In the genomic region with DNA sequence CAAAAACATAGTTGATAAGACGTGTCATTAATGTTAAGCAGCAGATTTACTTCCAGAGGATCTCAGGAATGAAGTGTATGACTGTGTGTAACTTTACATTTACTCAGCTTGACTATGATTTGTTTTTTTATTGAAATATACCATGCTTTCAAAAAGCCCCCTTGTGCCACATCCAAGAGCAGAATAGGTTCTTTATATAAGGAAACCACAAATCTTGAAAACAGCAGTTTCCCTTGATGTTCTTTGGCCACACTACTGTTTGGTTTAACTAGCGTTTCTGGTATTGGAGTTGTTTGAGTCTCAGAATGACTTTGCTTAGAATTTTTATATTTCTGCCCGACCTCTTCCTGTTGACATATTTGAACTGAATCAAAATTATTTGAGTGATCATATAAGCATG, we compare ENCODE assay signal across 1 cellular context.
TF ChIP-seq lines count a peak whose summit lies in the region.

No MANE protein-coding gene starts in this region.

TF ChIP-seq in GM12878, 131 proteins besides CTCF, POLR2A, EP300 and RAD21 (continued from another document and continues in another):
- TF ChIP-seq, protein P1, sequence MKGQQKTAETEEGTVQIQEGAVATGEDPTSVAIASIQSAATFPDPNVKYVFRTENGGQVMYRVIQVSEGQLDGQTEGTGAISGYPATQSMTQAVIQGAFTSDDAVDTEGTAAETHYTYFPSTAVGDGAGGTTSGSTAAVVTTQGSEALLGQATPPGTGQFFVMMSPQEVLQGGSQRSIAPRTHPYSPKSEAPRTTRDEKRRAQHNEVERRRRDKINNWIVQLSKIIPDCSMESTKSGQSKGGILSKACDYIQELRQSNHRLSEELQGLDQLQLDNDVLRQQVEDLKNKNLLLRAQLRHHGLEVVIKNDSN (IDR thresholded peaks at IDR 0.05; ENCODE audit: borderline replicate concordance, extremely low read length, insufficient read depth, low read depth, low read length), result no peak
- no peak for TF ChIP-seq SUZ12 (IDR thresholded peaks at IDR 0.05; ENCODE audit: unreplicated experiment)
- TF ChIP-seq GABPA (IDR thresholded peaks at IDR 0.05; ENCODE audit: low read depth), result no peak
- TF ChIP-seq FOXM1 (IDR thresholded peaks at IDR 0.05; ENCODE audit: low read depth, low read length), result peak; percentile 67; the same call in 1 of the 2 replicates
- no peak for TF ChIP-seq BACH1 (IDR thresholded peaks at IDR 0.05; ENCODE audit: borderline replicate concordance)
- TF ChIP-seq MEF2B (IDR thresholded peaks at IDR 0.05; ENCODE audit: partially characterized antibody, poor library complexity, severe bottlenecking), result peak; percentile 41
- TF ChIP-seq JUND (IDR thresholded peaks at IDR 0.05; ENCODE audit: low read depth, low read length), result no peak
- no peak for TF ChIP-seq TCF12 (IDR thresholded peaks at IDR 0.05; ENCODE audit: low read depth, low read length)
- TF ChIP-seq STAT3 (IDR thresholded peaks at IDR 0.05; ENCODE audit: low read depth, low read length), result no peak
- no peak for TF ChIP-seq CHD4 (IDR thresholded peaks at IDR 0.05)
- no peak for TF ChIP-seq RCOR1 (conservative IDR thresholded peaks at IDR 0.05; ENCODE audit: low read depth, low read length)
- peak; percentile 75 for TF ChIP-seq CBFB (IDR thresholded peaks at IDR 0.05; ENCODE audit: low read depth)
- no peak for TF ChIP-seq GATAD2B (conservative IDR thresholded peaks at IDR 0.05; ENCODE audit: low read depth)
- no peak for TF ChIP-seq NRF1 (conservative IDR thresholded peaks at IDR 0.05; ENCODE audit: low read depth, low read length)
- TF ChIP-seq NR2C1 (IDR thresholded peaks at IDR 0.05), result no peak
- peak; percentile 30; the same call in 1 of the 2 replicates for TF ChIP-seq BMI1 (IDR thresholded peaks at IDR 0.05; ENCODE audit: borderline replicate concordance)
- no peak for TF ChIP-seq PRDM15 (CRISPR knock-in tag; IDR thresholded peaks at IDR 0.05)
- 0 out of 2 replicates have a peak, but pooled peaks have one; percentile 18 for TF ChIP-seq ATF7 (IDR thresholded peaks at IDR 0.05; ENCODE audit: low read depth)
- TF ChIP-seq YBX1 (IDR thresholded peaks at IDR 0.05), result no peak
- no peak for TF ChIP-seq STAT1 (conservative IDR thresholded peaks at IDR 0.05)
- TF ChIP-seq CREB1 (IDR thresholded peaks at IDR 0.05; ENCODE audit: low read depth), result no peak
- TF ChIP-seq ZSCAN29 (IDR thresholded peaks at IDR 0.05), result no peak
- TF ChIP-seq, protein P2, sequence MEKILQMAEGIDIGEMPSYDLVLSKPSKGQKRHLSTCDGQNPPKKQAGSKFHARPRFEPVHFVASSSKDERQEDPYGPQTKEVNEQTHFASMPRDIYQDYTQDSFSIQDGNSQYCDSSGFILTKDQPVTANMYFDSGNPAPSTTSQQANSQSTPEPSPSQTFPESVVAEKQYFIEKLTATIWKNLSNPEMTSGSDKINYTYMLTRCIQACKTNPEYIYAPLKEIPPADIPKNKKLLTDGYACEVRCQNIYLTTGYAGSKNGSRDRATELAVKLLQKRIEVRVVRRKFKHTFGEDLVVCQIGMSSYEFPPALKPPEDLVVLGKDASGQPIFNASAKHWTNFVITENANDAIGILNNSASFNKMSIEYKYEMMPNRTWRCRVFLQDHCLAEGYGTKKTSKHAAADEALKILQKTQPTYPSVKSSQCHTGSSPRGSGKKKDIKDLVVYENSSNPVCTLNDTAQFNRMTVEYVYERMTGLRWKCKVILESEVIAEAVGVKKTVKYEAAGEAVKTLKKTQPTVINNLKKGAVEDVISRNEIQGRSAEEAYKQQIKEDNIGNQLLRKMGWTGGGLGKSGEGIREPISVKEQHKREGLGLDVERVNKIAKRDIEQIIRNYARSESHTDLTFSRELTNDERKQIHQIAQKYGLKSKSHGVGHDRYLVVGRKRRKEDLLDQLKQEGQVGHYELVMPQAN (conservative IDR thresholded peaks at IDR 0.05), result no peak
- TF ChIP-seq POLR2AphosphoS5 (IDR thresholded peaks at IDR 0.05; ENCODE audit: low read length), result no peak
- peak; percentile 77 for TF ChIP-seq JUNB (IDR thresholded peaks at IDR 0.05)
- TF ChIP-seq SREBF1 (IDR thresholded peaks at IDR 0.05; ENCODE audit: low read length), result no peak
- TF ChIP-seq ZNF274 (IDR thresholded peaks at IDR 0.05; ENCODE audit: insufficient read depth, insufficient read length), result no peak
- no peak for TF ChIP-seq ZZZ3 (IDR thresholded peaks at IDR 0.05; ENCODE audit: control insufficient read depth, insufficient read length, low read depth)
- no peak for TF ChIP-seq ZNF622 (IDR thresholded peaks at IDR 0.05)
- TF ChIP-seq BCLAF1 (IDR thresholded peaks at IDR 0.05), result no peak
- TF ChIP-seq EZH2 (IDR thresholded peaks at IDR 0.05; ENCODE audit: borderline replicate concordance, control insufficient read depth, low read depth, low read length), result no peak
- no peak for TF ChIP-seq RAD51 (IDR thresholded peaks at IDR 0.05)
- TF ChIP-seq, protein P3, sequence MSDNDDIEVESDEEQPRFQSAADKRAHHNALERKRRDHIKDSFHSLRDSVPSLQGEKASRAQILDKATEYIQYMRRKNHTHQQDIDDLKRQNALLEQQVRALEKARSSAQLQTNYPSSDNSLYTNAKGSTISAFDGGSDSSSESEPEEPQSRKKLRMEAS (IDR thresholded peaks at IDR 0.05; ENCODE audit: low read depth, low read length), result no peak
- TF ChIP-seq, protein P4, sequence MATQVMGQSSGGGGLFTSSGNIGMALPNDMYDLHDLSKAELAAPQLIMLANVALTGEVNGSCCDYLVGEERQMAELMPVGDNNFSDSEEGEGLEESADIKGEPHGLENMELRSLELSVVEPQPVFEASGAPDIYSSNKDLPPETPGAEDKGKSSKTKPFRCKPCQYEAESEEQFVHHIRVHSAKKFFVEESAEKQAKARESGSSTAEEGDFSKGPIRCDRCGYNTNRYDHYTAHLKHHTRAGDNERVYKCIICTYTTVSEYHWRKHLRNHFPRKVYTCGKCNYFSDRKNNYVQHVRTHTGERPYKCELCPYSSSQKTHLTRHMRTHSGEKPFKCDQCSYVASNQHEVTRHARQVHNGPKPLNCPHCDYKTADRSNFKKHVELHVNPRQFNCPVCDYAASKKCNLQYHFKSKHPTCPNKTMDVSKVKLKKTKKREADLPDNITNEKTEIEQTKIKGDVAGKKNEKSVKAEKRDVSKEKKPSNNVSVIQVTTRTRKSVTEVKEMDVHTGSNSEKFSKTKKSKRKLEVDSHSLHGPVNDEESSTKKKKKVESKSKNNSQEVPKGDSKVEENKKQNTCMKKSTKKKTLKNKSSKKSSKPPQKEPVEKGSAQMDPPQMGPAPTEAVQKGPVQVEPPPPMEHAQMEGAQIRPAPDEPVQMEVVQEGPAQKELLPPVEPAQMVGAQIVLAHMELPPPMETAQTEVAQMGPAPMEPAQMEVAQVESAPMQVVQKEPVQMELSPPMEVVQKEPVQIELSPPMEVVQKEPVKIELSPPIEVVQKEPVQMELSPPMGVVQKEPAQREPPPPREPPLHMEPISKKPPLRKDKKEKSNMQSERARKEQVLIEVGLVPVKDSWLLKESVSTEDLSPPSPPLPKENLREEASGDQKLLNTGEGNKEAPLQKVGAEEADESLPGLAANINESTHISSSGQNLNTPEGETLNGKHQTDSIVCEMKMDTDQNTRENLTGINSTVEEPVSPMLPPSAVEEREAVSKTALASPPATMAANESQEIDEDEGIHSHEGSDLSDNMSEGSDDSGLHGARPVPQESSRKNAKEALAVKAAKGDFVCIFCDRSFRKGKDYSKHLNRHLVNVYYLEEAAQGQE (IDR thresholded peaks at IDR 0.05; ENCODE audit: low read depth, low read length), result no peak
- no peak for TF ChIP-seq SMARCA5 (IDR thresholded peaks at IDR 0.05)
- TF ChIP-seq BRCA1 (IDR thresholded peaks at IDR 0.05; ENCODE audit: low read depth, low read length), result no peak
- TF ChIP-seq, protein P5, sequence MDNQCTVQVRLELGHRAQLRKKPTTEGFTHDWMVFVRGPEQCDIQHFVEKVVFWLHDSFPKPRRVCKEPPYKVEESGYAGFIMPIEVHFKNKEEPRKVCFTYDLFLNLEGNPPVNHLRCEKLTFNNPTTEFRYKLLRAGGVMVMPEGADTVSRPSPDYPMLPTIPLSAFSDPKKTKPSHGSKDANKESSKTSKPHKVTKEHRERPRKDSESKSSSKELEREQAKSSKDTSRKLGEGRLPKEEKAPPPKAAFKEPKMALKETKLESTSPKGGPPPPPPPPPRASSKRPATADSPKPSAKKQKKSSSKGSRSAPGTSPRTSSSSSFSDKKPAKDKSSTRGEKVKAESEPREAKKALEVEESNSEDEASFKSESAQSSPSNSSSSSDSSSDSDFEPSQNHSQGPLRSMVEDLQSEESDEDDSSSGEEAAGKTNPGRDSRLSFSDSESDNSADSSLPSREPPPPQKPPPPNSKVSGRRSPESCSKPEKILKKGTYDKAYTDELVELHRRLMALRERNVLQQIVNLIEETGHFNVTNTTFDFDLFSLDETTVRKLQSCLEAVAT (IDR thresholded peaks at IDR 0.05), result no peak
- no peak for TF ChIP-seq NBN (IDR thresholded peaks at IDR 0.05)
- TF ChIP-seq SP1 (IDR thresholded peaks at IDR 0.05; ENCODE audit: low read depth, low read length), result no peak
- no peak for TF ChIP-seq SMC3 (IDR thresholded peaks at IDR 0.05; ENCODE audit: borderline replicate concordance, low read length)
- no peak for TF ChIP-seq HCFC1 (IDR thresholded peaks at IDR 0.05; ENCODE audit: low read length)
- no peak for TF ChIP-seq TAF1 (IDR thresholded peaks at IDR 0.05; ENCODE audit: borderline replicate concordance, low read depth, low read length)
- TF ChIP-seq NFIC (IDR thresholded peaks at IDR 0.05; ENCODE audit: low read depth, low read length), result peak; percentile 82
- TF ChIP-seq ZNF592 (IDR thresholded peaks at IDR 0.05), result no peak
- TF ChIP-seq CBX3 (IDR thresholded peaks at IDR 0.05; ENCODE audit: borderline replicate concordance, low read depth), result no peak
- no peak for TF ChIP-seq BHLHE40 (IDR thresholded peaks at IDR 0.05; ENCODE audit: borderline replicate concordance in 1 of 2, low read depth in 2 of 2, low read length in 1 of 2)
